8 cellular contexts compared by ENCODE assay signal in the genomic region with DNA sequence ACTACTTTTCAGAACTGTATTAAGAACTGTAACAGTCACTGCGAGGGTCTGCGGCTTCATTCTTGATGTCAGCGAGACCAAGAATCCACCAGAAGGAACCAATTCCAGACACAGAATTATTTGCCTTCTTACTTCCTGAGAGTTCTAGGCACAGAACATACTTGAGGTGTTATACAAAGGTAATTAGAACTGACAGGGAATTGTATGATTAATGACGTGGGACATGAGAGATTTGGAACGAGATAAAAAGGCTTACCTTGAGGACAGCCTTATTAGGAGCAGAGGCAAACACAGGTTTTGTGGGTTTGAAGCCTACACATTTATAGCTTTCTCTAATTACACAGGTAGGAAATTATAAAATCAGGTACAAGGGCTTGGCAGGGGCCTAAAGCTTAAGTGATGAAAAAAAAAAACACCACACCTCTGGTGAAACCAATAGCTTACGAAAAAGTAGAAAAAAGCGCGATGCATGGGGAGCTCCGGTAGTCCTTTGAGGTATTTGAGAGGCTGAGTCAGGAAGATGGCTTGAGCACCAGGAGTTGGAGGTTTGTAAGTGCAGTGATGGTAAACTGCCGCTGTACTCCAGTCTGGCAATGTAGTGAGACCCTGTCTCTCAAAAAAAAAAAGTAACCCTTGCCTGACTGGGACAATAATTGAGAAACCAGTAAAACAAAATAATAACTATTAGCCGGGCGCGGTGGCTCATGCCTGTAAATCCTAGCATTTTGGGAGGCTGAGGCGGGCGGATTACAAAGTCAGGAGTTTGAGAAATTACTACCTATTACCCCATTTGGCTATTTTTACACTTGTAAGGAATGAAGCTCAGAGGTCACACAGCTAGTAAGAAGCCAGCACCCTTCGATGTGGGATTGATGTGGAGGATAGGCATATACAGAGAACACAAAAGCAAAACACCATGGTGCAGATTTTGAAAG. TPM values are rescaled to one million over a fixed set of nuclear protein-coding genes. Genes with fewer than 3 reads are reported as not detected.
DNase-seq lines count a peak whose midpoint lies in the region; ATAC-seq and TF ChIP-seq lines count a peak whose summit lies in the region.

No MANE protein-coding gene starts in this region.

- no peaks in the 10 kb centered on the region for H3K9me3 ChIP-seq in SJSA1 (replicated peaks)

- TF ChIP-seq CTCF in endothelial cell (IDR thresholded peaks at IDR 0.05; ENCODE audit: unreplicated experiment) (no peak), progenitor cell of endocrine pancreas (IDR thresholded peaks at IDR 0.05; ENCODE audit: unreplicated experiment) (no peak)

- peaks cover 7% of the 10 kb centered on the region for H3K27me3 Mint-ChIP-seq in endothelial cell (ENCODE audit: unreplicated experiment)
- no peaks in the 10 kb centered on the region for H3K27me3 Mint-ChIP-seq in progenitor cell of endocrine pancreas

- H3K27me3 ChIP-seq in SJSA1 (replicated peaks) = no peaks in the 10 kb centered on the region

- H3K27ac ChIP-seq in SJSA1 = peak overlapping the region; percentile 73; the same call in 1 of the 2 replicates

- H3K36me3 Mint-ChIP-seq in endothelial cell (ENCODE audit: low read depth, unreplicated experiment) (peaks cover 11% of the 10 kb centered on the region), progenitor cell of endocrine pancreas (ENCODE audit: insufficient read depth) (peaks cover 18% of the 10 kb centered on the region)

- peaks cover 20% of the 10 kb centered on the region for H3K4me1 ChIP-seq in SJSA1 (replicated peaks)

- peak overlapping the region; percentile 89 for H3K4me3 Mint-ChIP-seq in endothelial cell (ENCODE audit: unreplicated experiment)
- peak overlapping the region; percentile 82 for H3K4me3 Mint-ChIP-seq in progenitor cell of endocrine pancreas (ENCODE audit: low read depth)

- DNase-seq in NCI-H1694 treated with DMSO at 0.1 percent for 48 hours (lab: John Stamatoyannopoulos, UW) (peak; percentile 32), NCI-H1694 (lab: John Stamatoyannopoulos, UW) (no peak), SJSA1 (ENCODE audit: low read depth in 1 of 2, low spot score in 2 of 2) (peak in 1 of 2 experiments; percentile 25), endothelial cell (ENCODE audit: low spot score) (no peak), progenitor cell of endocrine pancreas (ENCODE audit: low spot score, unreplicated experiment) (no peak), NCI-H187 (lab: John Stamatoyannopoulos, UW) (no peak)

- no peak for ATAC-seq in HG02763 (IDR thresholded peaks at IDR 0.05; ENCODE audit: unreplicated experiment)
- ATAC-seq in HG02981 (IDR thresholded peaks at IDR 0.05; ENCODE audit: unreplicated experiment) = no peak

- H3K4me1 Mint-ChIP-seq in endothelial cell (ENCODE audit: unreplicated experiment) = peaks cover 24% of the 10 kb centered on the region
- peaks cover 19% of the 10 kb centered on the region for H3K4me1 Mint-ChIP-seq in progenitor cell of endocrine pancreas (ENCODE audit: low read depth)

- H3K4me3 ChIP-seq in SJSA1 = peak overlapping the region; percentile 56

- H3K36me3 ChIP-seq in SJSA1 = peaks cover 10% of the 10 kb centered on the region; the same call in 1 of the 2 replicates

- H3K9me3 Mint-ChIP-seq in endothelial cell (ENCODE audit: unreplicated experiment) (no peaks in the 10 kb centered on the region), progenitor cell of endocrine pancreas (ENCODE audit: low read depth) (peaks cover 5% of the 10 kb centered on the region)

- H3K27ac Mint-ChIP-seq in endothelial cell (ENCODE audit: unreplicated experiment) = peak overlapping the region; percentile 89
- peak overlapping the region; percentile 97 for H3K27ac Mint-ChIP-seq in progenitor cell of endocrine pancreas

RNA-seq across cellular contexts. Expression of gene ACOT2, which starts 0.8 kb away (rescaled TPM):
- 31.5 and 40.4 TPM in 2 replicates for total RNA-seq in SJSA1 (2014; rRNA removed; shearing (Covaris generic))
- total RNA-seq in endothelial cell (ENCODE audit: unreplicated experiment) (11.8 TPM), progenitor cell of endocrine pancreas (13.5 and 14.5 TPM in 2 replicates)

RNA-seq across cellular contexts. Expression of gene HEATR4, which starts 9.5 kb away (rescaled TPM):
- total RNA-seq in SJSA1 (2014; rRNA removed; shearing (Covaris generic)) = not detected in 2 replicates
- total RNA-seq in endothelial cell (ENCODE audit: unreplicated experiment) (0.41 TPM), progenitor cell of endocrine pancreas (0.50 and 0.51 TPM in 2 replicates)

RNA-seq across cellular contexts. Expression of gene ACOT4, which starts 23.5 kb away (rescaled TPM):
- total RNA-seq in SJSA1 (2014; rRNA removed; shearing (Covaris generic)) = 1.1 and 2.1 TPM in 2 replicates
- total RNA-seq in endothelial cell (ENCODE audit: unreplicated experiment) = 0.44 TPM
- 1.3 and 1.5 TPM in 2 replicates for total RNA-seq in progenitor cell of endocrine pancreas

RNA-seq across cellular contexts. Expression of gene ACOT1, which starts 31.3 kb away (rescaled TPM):
- total RNA-seq in SJSA1 (2014; rRNA removed; shearing (Covaris generic)) = 6.0 TPM in 2 replicates
- 4.8 TPM for total RNA-seq in endothelial cell (ENCODE audit: unreplicated experiment)
- total RNA-seq in progenitor cell of endocrine pancreas = 4.0 and 5.2 TPM in 2 replicates

RNA-seq across cellular contexts. Expression of gene ACOT6, which starts 44.1 kb away (rescaled TPM):
- not detected in 2 replicates for total RNA-seq in SJSA1 (2014; rRNA removed; shearing (Covaris generic))
- total RNA-seq in endothelial cell (ENCODE audit: unreplicated experiment) (not detected), progenitor cell of endocrine pancreas (not detected in 2 replicates)
